ENCODE assay signal across 8 cellular contexts in the genomic region with DNA sequence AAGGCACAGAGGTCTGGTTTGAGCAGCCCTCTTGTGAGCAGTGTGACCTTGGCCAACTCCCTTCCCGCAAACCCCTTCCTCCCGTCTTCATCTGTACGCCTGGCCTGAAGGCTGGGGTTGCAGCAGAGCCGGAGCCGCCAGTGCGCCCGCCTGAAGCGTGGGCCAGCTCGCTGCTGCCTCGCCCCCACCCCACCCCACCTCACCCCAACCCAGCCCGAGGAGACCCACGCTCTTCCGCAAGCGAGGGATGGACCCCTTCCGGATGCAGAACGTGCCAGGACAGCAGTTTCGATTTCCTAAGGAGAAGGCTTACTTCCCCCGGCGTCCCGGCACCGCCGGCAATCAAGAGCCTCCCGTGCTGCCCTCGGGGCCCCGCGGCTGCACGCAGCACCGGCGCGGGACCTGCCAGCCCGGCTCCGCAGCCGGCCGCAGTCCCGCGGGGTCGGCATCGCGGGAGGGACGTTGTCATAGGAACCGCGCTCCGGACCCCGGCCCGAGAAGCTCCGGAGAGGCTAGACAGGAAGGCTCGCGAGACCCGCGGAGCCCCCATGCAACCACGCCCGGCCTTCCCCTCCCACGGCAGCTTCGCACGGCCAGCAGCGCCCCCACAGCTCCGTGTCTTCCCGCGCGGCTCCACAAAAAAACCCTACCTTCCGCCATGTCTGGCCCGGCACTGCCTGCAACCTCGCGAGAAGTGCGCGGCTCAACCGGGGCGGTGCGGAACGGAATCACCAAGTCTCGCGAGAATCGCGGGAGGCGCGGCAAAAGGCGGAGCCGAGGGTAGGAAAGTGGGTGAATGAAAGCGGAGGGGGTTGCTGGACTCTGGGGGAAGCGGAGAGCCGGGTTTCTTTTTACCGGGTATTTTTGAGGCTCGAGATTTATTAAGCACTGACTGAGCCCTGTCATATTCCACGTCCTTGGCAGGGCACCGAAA. TPM values are rescaled to one million over a fixed set of nuclear protein-coding genes. Genes with fewer than 3 reads are reported as not detected.
DNase-seq lines count a peak whose midpoint lies in the region; ATAC-seq and TF ChIP-seq lines count a peak whose summit lies in the region.

A gene with protein sequence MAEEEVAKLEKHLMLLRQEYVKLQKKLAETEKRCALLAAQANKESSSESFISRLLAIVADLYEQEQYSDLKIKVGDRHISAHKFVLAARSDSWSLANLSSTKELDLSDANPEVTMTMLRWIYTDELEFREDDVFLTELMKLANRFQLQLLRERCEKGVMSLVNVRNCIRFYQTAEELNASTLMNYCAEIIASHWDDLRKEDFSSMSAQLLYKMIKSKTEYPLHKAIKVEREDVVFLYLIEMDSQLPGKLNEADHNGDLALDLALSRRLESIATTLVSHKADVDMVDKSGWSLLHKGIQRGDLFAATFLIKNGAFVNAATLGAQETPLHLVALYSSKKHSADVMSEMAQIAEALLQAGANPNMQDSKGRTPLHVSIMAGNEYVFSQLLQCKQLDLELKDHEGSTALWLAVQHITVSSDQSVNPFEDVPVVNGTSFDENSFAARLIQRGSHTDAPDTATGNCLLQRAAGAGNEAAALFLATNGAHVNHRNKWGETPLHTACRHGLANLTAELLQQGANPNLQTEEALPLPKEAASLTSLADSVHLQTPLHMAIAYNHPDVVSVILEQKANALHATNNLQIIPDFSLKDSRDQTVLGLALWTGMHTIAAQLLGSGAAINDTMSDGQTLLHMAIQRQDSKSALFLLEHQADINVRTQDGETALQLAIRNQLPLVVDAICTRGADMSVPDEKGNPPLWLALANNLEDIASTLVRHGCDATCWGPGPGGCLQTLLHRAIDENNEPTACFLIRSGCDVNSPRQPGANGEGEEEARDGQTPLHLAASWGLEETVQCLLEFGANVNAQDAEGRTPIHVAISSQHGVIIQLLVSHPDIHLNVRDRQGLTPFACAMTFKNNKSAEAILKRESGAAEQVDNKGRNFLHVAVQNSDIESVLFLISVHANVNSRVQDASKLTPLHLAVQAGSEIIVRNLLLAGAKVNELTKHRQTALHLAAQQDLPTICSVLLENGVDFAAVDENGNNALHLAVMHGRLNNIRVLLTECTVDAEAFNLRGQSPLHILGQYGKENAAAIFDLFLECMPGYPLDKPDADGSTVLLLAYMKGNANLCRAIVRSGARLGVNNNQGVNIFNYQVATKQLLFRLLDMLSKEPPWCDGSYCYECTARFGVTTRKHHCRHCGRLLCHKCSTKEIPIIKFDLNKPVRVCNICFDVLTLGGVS (minus strand): TSS at position 698 of the 934 bp plus-strand sequence. CDS start 38 bp downstream, at position 660.

- intact Hi-C loops in activated CD4-positive, alpha-beta T cell treated with anti-CD3 and anti-CD28 coated beads for 36 hours (cut with DNase I, micrococcal nuclease) = loop anchor here (1.0 to 5.0 kb wide), 10 partner anchors 48 to 929 kb away; partner anchors contain the start of genes CYB5D2 (in 2 of the 2), UBE2G1 (in 2 of the 2), ZZEF1 (in 2 of the 2) and CAMKK1 (in 1 of the 2)

- peak within 1 kb of the TSS; percentile 96 for H3K27ac Mint-ChIP-seq in activated CD4-positive, alpha-beta T cell treated with anti-CD3 and anti-CD28 coated beads for 36 hours
- peak within 1 kb of the TSS; percentile 88 for H3K27ac Mint-ChIP-seq in chondrocyte (ENCODE audit: unreplicated experiment)

- DNase-seq in AG10803 (ENCODE audit: low read depth) = peak; percentile 90
- peak; percentile 83 to 92 for DNase-seq in NCI-H524 (lab: John Stamatoyannopoulos, UW)
- peak; percentile 99 for DNase-seq in activated CD4-positive, alpha-beta T cell treated with anti-CD3 and anti-CD28 coated beads for 36 hours
- DNase-seq in chondrocyte (ENCODE audit: low spot score) = peak; percentile 98
- peak; percentile 92 for DNase-seq in kidney glomerular epithelial cell (lab: John Stamatoyannopoulos, UW)
- DNase-seq in stimulated activated CD4-positive, alpha-beta T cell treated with anti-CD3 and anti-CD28 coated beads, Interleukin-15, amount 100 ng/mL, for 48 hours (ENCODE audit: low read depth in 2 of 2) = peak; percentile 95 to 98

- no peaks in the 10 kb centered on the region for H3K27me3 Mint-ChIP-seq in activated CD4-positive, alpha-beta T cell treated with anti-CD3 and anti-CD28 coated beads for 36 hours
- H3K27me3 Mint-ChIP-seq in chondrocyte (ENCODE audit: low read depth) = no peaks in the 10 kb centered on the region

- peak; percentile 92 for ATAC-seq in HG03442 (IDR thresholded peaks at IDR 0.05; ENCODE audit: unreplicated experiment)
- peak; percentile 99 for ATAC-seq in activated CD4-positive, alpha-beta T cell treated with anti-CD3 and anti-CD28 coated beads for 36 hours

- H3K36me3 Mint-ChIP-seq in activated CD4-positive, alpha-beta T cell treated with anti-CD3 and anti-CD28 coated beads for 36 hours (ENCODE audit: low read depth) = peaks cover 23% of the 10 kb centered on the region
- peaks cover 2% of the 10 kb centered on the region for H3K36me3 Mint-ChIP-seq in chondrocyte (ENCODE audit: low read depth)

- CTCF ChIA-PET in activated CD4-positive, alpha-beta T cell treated with anti-CD3 and anti-CD28 coated beads for 36 hours (lab: Charles Lee) = interaction anchor here (0.9 to 6.1 kb wide), 3 partner anchors 13 to 149 kb away, joined by 3 to 40 read pairs (median 3); no protein-coding TSS in a partner anchor

- peaks cover 35% of the 10 kb centered on the region for H3K4me1 Mint-ChIP-seq in activated CD4-positive, alpha-beta T cell treated with anti-CD3 and anti-CD28 coated beads for 36 hours
- peaks cover 33% of the 10 kb centered on the region for H3K4me1 Mint-ChIP-seq in chondrocyte (ENCODE audit: low read depth)

- peak; percentile 89 for TF ChIP-seq POLR2A in GM19099 (IDR thresholded peaks at IDR 0.05; ENCODE audit: extremely low read depth, insufficient read length, low read depth)

- peak within 1 kb of the TSS; percentile 97 for H3K4me3 Mint-ChIP-seq in activated CD4-positive, alpha-beta T cell treated with anti-CD3 and anti-CD28 coated beads for 36 hours
- H3K4me3 Mint-ChIP-seq in chondrocyte (ENCODE audit: unreplicated experiment) = peak within 1 kb of the TSS; percentile 87

- H3K4me3 ChIP-seq in AG10803 (ENCODE audit: low read length) = peak within 1 kb of the TSS; percentile 94

- TF ChIP-seq CTCF in AG10803 (conservative IDR thresholded peaks at IDR 0.05; ENCODE audit: low read length) = no peak; the same call in 1 of the 2 replicates
- peak; percentile 58 for TF ChIP-seq CTCF in chondrocyte (IDR thresholded peaks at IDR 0.05)

- peaks cover 6% of the 10 kb centered on the region for H3K9me3 Mint-ChIP-seq in activated CD4-positive, alpha-beta T cell treated with anti-CD3 and anti-CD28 coated beads for 36 hours (ENCODE audit: low read depth)
- H3K9me3 Mint-ChIP-seq in chondrocyte (ENCODE audit: low read depth) = no peaks in the 10 kb centered on the region

- POLR2A ChIA-PET in activated CD4-positive, alpha-beta T cell treated with anti-CD3 and anti-CD28 coated beads for 36 hours (lab: Charles Lee) = interaction anchor here (0.6 kb wide), 1 partner anchor 200 kb away, joined by 5 read pairs; no protein-coding TSS in a partner anchor

RNA-seq across cellular contexts. Expression of the gene that starts here (rescaled TPM):
- total RNA-seq in activated CD4-positive, alpha-beta T cell treated with anti-CD3 and anti-CD28 coated beads for 36 hours = 10 to 100 TPM; 39.8 to 40.7 TPM
- 44.7 to 50.1 TPM (median 45.7 TPM) in 3 replicates for total RNA-seq in chondrocyte

Comparison
In these comparisons a context has a peak if more than half of its experiments do, and no peak if none do; other contexts are left out.
1. Peak in every context shown above with its lines: DNase-seq, ATAC-seq and H3K4me3 ChIP-seq.